Comparison of ENCODE assay signal across 31 cellular contexts in genomic region chr15:59609730-59610712, GRCh38. TPM values are rescaled to one million over a fixed set of nuclear protein-coding genes. Genes with fewer than 3 reads are reported as not detected.
DNase-seq lines count a peak whose midpoint lies in the region; ATAC-seq, FAIRE-seq and TF ChIP-seq lines count a peak whose summit lies in the region.
"Had no signal": no experiment of that assay in that cellular context is flagged by ENCODE, and none has a peak within 500 bp of the region (broad histone marks: within the 10 kb centered on the region; RNA-seq: fewer than 3 reads in every experiment).

No MANE protein-coding gene starts in this region.

- H3K27me3 ChIP-seq in HepG2 (ENCODE audit: control insufficient read depth in 1 of 2, insufficient read depth in 2 of 2, low read length in 2 of 2) (no peaks in the 10 kb centered on the region), right lobe of liver (no peaks in the 10 kb centered on the region)
- H3K27me3 ChIP-seq: ovary, upper lobe of left lung had no signal

- no peak for TF ChIP-seq EP300 in HepG2 (IDR thresholded peaks at IDR 0.05; ENCODE audit: low read depth in 2 of 2, low read length in 2 of 2)
- no peak for TF ChIP-seq EP300 in HepG2 (CRISPR knock-in tag; IDR thresholded peaks at IDR 0.05; ENCODE audit: borderline replicate concordance)

- H3K4me1 ChIP-seq in HepG2 (ENCODE audit: insufficient read depth, low read length) (peaks cover 46% of the 10 kb centered on the region), right lobe of liver (peaks cover 0 to 6% (median 0%) of the 10 kb centered on the region in 4 donors)

- no TSS peak for BruUV-seq in HepG2 (replicated peaks; lab: Mats Ljungman, UMichigan)

- TF ChIP-seq CTCF in HepG2 (CRISPR knock-in tag; IDR thresholded peaks at IDR 0.05) = peak; percentile 31
- TF ChIP-seq CTCF in right lobe of liver (IDR thresholded peaks at IDR 0.05) = no peak

- no peaks in the 10 kb centered on the region for H4K20me1 ChIP-seq in HepG2 (ENCODE audit: insufficient read depth, low read length)

- 52% methylated on average over 6 of the region's 7 CpGs for WGBS in HepG2 (ENCODE audit: low lambda C conversion rate)
- WGBS in right lobe of liver (ENCODE audit: insufficient coverage, low coverage, low lambda C conversion rate, missing lambda C conversion rate) = 84% methylated on average over 6 of the region's 7 CpGs

- H3K36me3 ChIP-seq in HepG2 (replicated peaks in 1 of 2; ENCODE audit: control insufficient read depth in 1 of 2, insufficient read depth in 2 of 2, low read length in 2 of 2) (no peaks in the 10 kb centered on the region), right lobe of liver (no peaks in the 10 kb centered on the region)
- H3K36me3 ChIP-seq: BE2C, ovary, upper lobe of left lung had no signal

- no peak for TF ChIP-seq POLR2A in HepG2 (IDR thresholded peaks at IDR 0.05; ENCODE audit: insufficient read depth in 1 of 2, low read depth in 2 of 2, low read length in 2 of 2)
- no peak for TF ChIP-seq POLR2A in right lobe of liver (IDR thresholded peaks at IDR 0.05)

- intact Hi-C loops in HepG2 (cut with micrococcal nuclease; ENCODE audit: unreplicated experiment) (loop anchor here (5.0 kb wide), 1 partner anchor 58 kb away; no protein-coding TSS in a partner anchor), right lobe of liver (cut with DNase I) (no loop called here)

- no peak overlapping the region for H3K9ac ChIP-seq in HepG2 (ENCODE audit: insufficient read depth, low read depth, low read length)

- no peak overlapping the region for H3K27ac ChIP-seq in HepG2 (ENCODE audit: extremely low read length, insufficient read depth, low read length)
- no peak overlapping the region for H3K27ac ChIP-seq in right lobe of liver
- H3K27ac ChIP-seq: ovary, upper lobe of left lung, VCaP had no signal

- H3K9me3 ChIP-seq in HepG2 (ENCODE audit: low read length) (no peaks in the 10 kb centered on the region), right lobe of liver (no peaks in the 10 kb centered on the region)
- H3K9me3 ChIP-seq: BE2C, ovary, upper lobe of left lung had no signal

- H2AFZ ChIP-seq in HepG2 (ENCODE audit: low read length) = no peak overlapping the region

- H3K79me2 ChIP-seq in HepG2 (ENCODE audit: insufficient read depth, low read length) = peaks cover 4% of the 10 kb centered on the region

- ATAC-seq in HepG2 (peak; percentile 56), right lobe of liver (no peak), GM21528 (IDR thresholded peaks at IDR 0.05; ENCODE audit: low FRiP score, unreplicated experiment) (no peak), HG03571 (IDR thresholded peaks at IDR 0.05; ENCODE audit: unreplicated experiment) (no peak)
- ATAC-seq: PC-3 had no signal

- no peak for DNase-seq in HepG2 (ENCODE audit: low spot score)
- no peak for DNase-seq in right lobe of liver
- DNase-seq in RPMI8226 = peak; percentile 18
- DNase-seq in iPS-NIHi11 (ENCODE audit: low spot score) = peak; percentile 13
- no peak for DNase-seq in urothelium cell line (ENCODE audit: low spot score)
- DNase-seq in hypothalamus (lab: John Stamatoyannopoulos, UW) = no peak
- DNase-seq: activated CD4-positive, alpha-beta T cell treated with anti-CD3 and anti-CD28 coated beads, Interleukin-2, amount 10 ng/mL, durations not matched to agents 24 days and 14 days; activated gamma-delta T cell treated with Interleukin-2 at 50 U/mL for 16 hours; activated T-cell treated with anti-CD3 and anti-CD28 coated beads, Interleukin-2, amount 50 U/mL, for 24 hours; BE2C; CD8-positive, alpha-beta memory T cell; central memory CD4-positive, alpha-beta T cell; dermis blood vessel endothelial cell; DMS79; HFFc6; islet precursor cell; NCI-H2081; NCI-H345; nephron progenitor cell; ovary; PC-3; retina; stimulated activated CD4-positive, alpha-beta T cell treated with anti-CD3 and anti-CD28 coated beads, Interleukin-2, amount 100 ng/mL, for 48 hours; substantia nigra; upper lobe of left lung had no signal

- POLR2A ChIA-PET in HepG2 (lab: Yijun Ruan, JAX) = interaction anchor here (0.9 to 1.1 kb wide), 2 partner anchors 15 to 16 kb away, joined by 3 to 4 read pairs; no protein-coding TSS in a partner anchor

- H3K4me2 ChIP-seq in HepG2 (ENCODE audit: low read depth, low read length) = peak overlapping the region; percentile 42

- H3K4me3 ChIP-seq in HepG2 (replicated peaks in 1 of 3; ENCODE audit: insufficient read depth in 1 of 3, low read depth in 2 of 3, low read length in 3 of 3) (no peak overlapping the region), right lobe of liver (no peak overlapping the region)
- H3K4me3 ChIP-seq: ovary, upper lobe of left lung had no signal

- FAIRE-seq in HepG2 (lab: Jason Lieb, UNC) = no peak
- peak; percentile 48 for FAIRE-seq in urothelium cell line (lab: Jason Lieb, UNC)
- FAIRE-seq: endometrium had no signal

- CTCF ChIA-PET in HepG2 (lab: Yijun Ruan, JAX; ENCODE audit: low intra/inter-chr PET ratio, low total read pairs) = no interaction called here

- in situ Hi-C loops in HepG2 (cut with HindIII; ENCODE audit: extremely low pct_ligation_motif_present, low pct_unique_long_range_greater_than_20kb) = loop anchor here (5.0 kb wide), 1 partner anchor 33 kb away; no protein-coding TSS in a partner anchor

- no peak for TF ChIP-seq RAD21 in HepG2 (CRISPR knock-in tag; IDR thresholded peaks at IDR 0.05)

TF ChIP-seq in HepG2, 621 proteins besides CTCF, POLR2A, EP300 and RAD21 (continues in another document):
- TF ChIP-seq MYC (CRISPR knock-in tag; IDR thresholded peaks at IDR 0.05; ENCODE audit: borderline replicate concordance) (no peak), ZNF780A (CRISPR knock-in tag; IDR thresholded peaks at IDR 0.05) (peak; percentile 99), TFAP4 (IDR thresholded peaks at IDR 0.05; ENCODE audit: borderline replicate concordance, low read depth) (peak; percentile 16; the same call in 1 of the 2 replicates)

RNA-seq across cellular contexts. Expression of gene GCNT3, which starts 1.6 kb away (rescaled TPM):
- 7.7 and 9.8 TPM in 2 replicates for total RNA-seq in HepG2 (2016; rRNA removed; fragmentation: Illumina TruSeq; extraction: Trizol)
- total RNA-seq in HepG2 (2016; cell fraction: cytosol; rRNA removed; fragmentation: Illumina TruSeq; extraction: Trizol; ENCODE audit: low read depth) = 1.5 TPM in 2 replicates
- 8.9 and 12.0 TPM in 2 replicates for total RNA-seq in HepG2 (2016; cell fraction: insoluble cytoplasmic fraction; rRNA removed; fragmentation: Illumina TruSeq; extraction: Trizol)
- total RNA-seq in HepG2 (2016; cell fraction: membrane; rRNA removed; fragmentation: Illumina TruSeq; extraction: Trizol) = 4.4 and 4.5 TPM in 2 replicates
- 8.1 and 9.7 TPM in 2 replicates for total RNA-seq in HepG2 (2016; cell fraction: nucleus; rRNA removed; fragmentation: Illumina TruSeq; extraction: Trizol)
- polyA plus RNA-seq in HepG2 (2011; rRNA removed) = 5.8 and 6.8 TPM in 2 replicates
- polyA plus RNA-seq in HepG2 (2011; cell fraction: cytosol; rRNA removed) = 4.2 and 5.8 TPM in 2 replicates
- polyA plus RNA-seq in HepG2 (2011; cell fraction: nucleus; rRNA removed) = 2.0 and 2.9 TPM in 2 replicates
- 2.8 and 3.2 TPM in 2 replicates for polyA plus RNA-seq in HepG2 (2012)
- 0.95 and 1.4 TPM in 2 replicates for polyA plus RNA-seq in HepG2 (2016; cell fraction: cytosol; fragmentation: Illumina TruSeq; extraction: Trizol; ENCODE audit: low read depth)
- 6.9 and 7.1 TPM in 2 replicates for polyA plus RNA-seq in HepG2 (2016; cell fraction: insoluble cytoplasmic fraction; fragmentation: Illumina TruSeq; extraction: Trizol; ENCODE audit: low read depth)
- 2.6 and 3.6 TPM in 2 replicates for polyA plus RNA-seq in HepG2 (2016; cell fraction: membrane; fragmentation: Illumina TruSeq; extraction: Trizol; ENCODE audit: low read depth)
- 10.4 and 12.2 TPM in 2 replicates for polyA plus RNA-seq in HepG2 (2016; cell fraction: nucleus; fragmentation: Illumina TruSeq; extraction: Trizol; ENCODE audit: insufficient read depth, low read depth)
- polyA minus RNA-seq in HepG2 (2011; rRNA and poly(A)+ RNA removed; ENCODE audit: low replicate concordance) = 4.5 and 7.0 TPM in 2 replicates
- polyA minus RNA-seq in HepG2 (2011; cell fraction: cytosol; rRNA and poly(A)+ RNA removed) = 3.3 and 4.0 TPM in 2 replicates
- 3.1 and 6.2 TPM in 2 replicates for polyA minus RNA-seq in HepG2 (2011; cell fraction: nucleus; rRNA and poly(A)+ RNA removed)
- total RNA-seq in right lobe of liver = 1 to 10 TPM in 3 of 6 experiments, under 1 TPM in 2, not detected in 1; 0.20 to 3.8 (median 2.4) TPM
- total RNA-seq: activated CD4-positive, alpha-beta T cell treated with anti-CD3 and anti-CD28 coated beads, Interleukin-2, amount 10 ng/mL, durations not matched to agents 24 days and 14 days; CD8-positive, alpha-beta memory T cell; HFFc6; mononuclear cell had no signal
- polyA plus RNA-seq: CD8-positive, alpha-beta memory T cell; IgD-negative memory B cell had no signal

RNA-seq across cellular contexts. Expression of gene GTF2A2, which starts 47.3 kb away (rescaled TPM):
- 106 and 118 TPM in 2 replicates for total RNA-seq in HepG2 (2016; rRNA removed; fragmentation: Illumina TruSeq; extraction: Trizol)
- total RNA-seq in HepG2 (2016; cell fraction: cytosol; rRNA removed; fragmentation: Illumina TruSeq; extraction: Trizol; ENCODE audit: low read depth) = 74.1 and 118 TPM in 2 replicates
- total RNA-seq in HepG2 (2016; cell fraction: insoluble cytoplasmic fraction; rRNA removed; fragmentation: Illumina TruSeq; extraction: Trizol) = 109 and 142 TPM in 2 replicates
- 141 and 182 TPM in 2 replicates for total RNA-seq in HepG2 (2016; cell fraction: membrane; rRNA removed; fragmentation: Illumina TruSeq; extraction: Trizol)
- 39.0 and 52.5 TPM in 2 replicates for total RNA-seq in HepG2 (2016; cell fraction: nucleus; rRNA removed; fragmentation: Illumina TruSeq; extraction: Trizol)
- polyA plus RNA-seq in HepG2 (2011; rRNA removed) = 23.3 and 24.4 TPM in 2 replicates
- polyA plus RNA-seq in HepG2 (2011; cell fraction: cytosol; rRNA removed) = 24.7 and 43.0 TPM in 2 replicates
- polyA plus RNA-seq in HepG2 (2011; cell fraction: nucleus; rRNA removed) = 5.5 and 6.4 TPM in 2 replicates
- 44.4 and 55.1 TPM in 2 replicates for polyA plus RNA-seq in HepG2 (2012)
- polyA plus RNA-seq in HepG2 (2016; cell fraction: cytosol; fragmentation: Illumina TruSeq; extraction: Trizol; ENCODE audit: low read depth) = 234 and 380 TPM in 2 replicates
- 194 and 206 TPM in 2 replicates for polyA plus RNA-seq in HepG2 (2016; cell fraction: insoluble cytoplasmic fraction; fragmentation: Illumina TruSeq; extraction: Trizol; ENCODE audit: low read depth)
- polyA plus RNA-seq in HepG2 (2016; cell fraction: membrane; fragmentation: Illumina TruSeq; extraction: Trizol; ENCODE audit: low read depth) = 203 and 294 TPM in 2 replicates
- 80.3 and 80.7 TPM in 2 replicates for polyA plus RNA-seq in HepG2 (2016; cell fraction: nucleus; fragmentation: Illumina TruSeq; extraction: Trizol; ENCODE audit: insufficient read depth, low read depth)
- polyA minus RNA-seq in HepG2 (2011; rRNA and poly(A)+ RNA removed; ENCODE audit: low replicate concordance) = 2.4 and 16.3 TPM in 2 replicates
- polyA minus RNA-seq in HepG2 (2011; cell fraction: cytosol; rRNA and poly(A)+ RNA removed) = 10.3 and 16.3 TPM in 2 replicates
- polyA minus RNA-seq in HepG2 (2011; cell fraction: nucleus; rRNA and poly(A)+ RNA removed) = 8.7 and 12.1 TPM in 2 replicates
- total RNA-seq in right lobe of liver = 10 to 100 TPM; 16.9 to 46.9 (median 36.6) TPM

Comparison
In these comparisons a context has a peak if more than half of its experiments do, and no peak if none do; other contexts are left out.
1. DNase-seq: peak in RPMI8226 (single experiment) and iPS-NIHi11 (single experiment); none in HepG2 (single experiment), right lobe of liver (0 of 3), urothelium cell line (single experiment) and hypothalamus (0 of 51).